ENCODE assay signal across 20 cellular contexts in the genomic region with DNA sequence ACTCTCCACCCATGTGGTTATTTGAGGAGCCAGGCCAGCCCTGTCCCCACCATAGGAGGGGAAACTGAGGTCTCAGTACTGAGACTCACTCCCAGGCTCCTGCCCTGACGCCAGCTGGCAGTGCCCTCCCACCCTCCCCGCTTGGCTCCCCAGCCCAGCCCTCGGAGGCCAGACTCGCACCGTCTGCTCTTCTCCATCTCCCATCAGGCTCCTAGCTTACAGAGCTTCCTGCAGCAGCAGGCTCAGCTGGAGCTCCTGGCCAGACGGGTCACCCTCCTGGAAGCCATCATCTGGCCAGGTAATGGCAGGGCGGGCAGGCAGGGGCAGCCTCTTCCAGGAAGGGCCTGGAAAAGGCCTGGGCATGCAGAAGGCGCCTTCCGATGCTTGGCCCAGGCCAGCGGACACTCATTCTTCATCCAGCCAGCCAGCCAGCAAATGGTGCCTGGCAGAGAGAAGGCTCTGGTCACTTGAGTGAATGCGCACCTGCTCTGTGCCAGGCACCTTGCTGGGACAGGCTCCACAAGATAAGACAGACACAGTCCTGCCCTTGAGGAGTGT. TPM values are rescaled to one million over a fixed set of nuclear protein-coding genes. Genes with fewer than 3 reads are reported as not detected.
DNase-seq lines count a peak whose midpoint lies in the region; ATAC-seq and TF ChIP-seq lines count a peak whose summit lies in the region.
"Had no signal": no experiment of that assay in that cellular context is flagged by ENCODE, and none has a peak within 500 bp of the region (broad histone marks: within the 10 kb centered on the region; RNA-seq: fewer than 3 reads in every experiment).

No MANE protein-coding gene starts in this region.

- POLR2A ChIA-PET in activated CD8-positive, alpha-beta T cell treated with anti-CD3 and anti-CD28 coated beads, Interleukin-2, amount 10 ng/mL, durations not matched to agents 7 days and 5 days (lab: Charles Lee): no interaction called here
- POLR2A ChIA-PET in activated CD8-positive, alpha-beta T cell treated with anti-CD3 and anti-CD28 coated beads for 36 hours (lab: Charles Lee): no interaction called here

- no peak overlapping the region for H3K9ac ChIP-seq in neural progenitor cell
- H3K9ac ChIP-seq: BLaER1 had no signal

- no peaks in the 10 kb centered on the region for H3K79me2 ChIP-seq in neural progenitor cell (ENCODE audit: low read depth)

- CTCF ChIA-PET in activated CD8-positive, alpha-beta T cell treated with anti-CD3 and anti-CD28 coated beads, Interleukin-2, amount 10 ng/mL, durations not matched to agents 7 days and 5 days (lab: Charles Lee): interaction anchor here (0.7 kb wide), 1 partner anchor 9 kb away, joined by 4 read pairs; no protein-coding TSS in a partner anchor
- CTCF ChIA-PET in activated CD8-positive, alpha-beta T cell treated with anti-CD3 and anti-CD28 coated beads for 36 hours (lab: Charles Lee): interaction anchor here (1.1 kb wide), 1 partner anchor 9 kb away, joined by 8 read pairs; no protein-coding TSS in a partner anchor

- H2AFZ ChIP-seq in neural progenitor cell (replicated peaks): no peak overlapping the region
- H2AFZ ChIP-seq: GM23338 had no signal

- H3F3A ChIP-seq in neural progenitor cell (ENCODE audit: low read depth): no peaks in the 10 kb centered on the region

- no peaks in the 10 kb centered on the region for H3K36me3 Mint-ChIP-seq in activated CD8-positive, alpha-beta T cell treated with anti-CD3 and anti-CD28 coated beads, Interleukin-2, amount 10 ng/mL, durations not matched to agents 7 days and 5 days (ENCODE audit: low read depth)
- no peaks in the 10 kb centered on the region for H3K36me3 Mint-ChIP-seq in activated CD8-positive, alpha-beta T cell treated with anti-CD3 and anti-CD28 coated beads for 36 hours (ENCODE audit: low read depth)
- H3K36me3 Mint-ChIP-seq in endothelial cell (ENCODE audit: low read depth, unreplicated experiment): peaks cover 3% of the 10 kb centered on the region
- H3K36me3 Mint-ChIP-seq in neural progenitor cell: peaks cover 7% of the 10 kb centered on the region

- no peak overlapping the region for H3K4me3 ChIP-seq in neural progenitor cell
- H3K4me3 ChIP-seq: A549, BLaER1, GM23338 had no signal

- peaks cover 14% of the 10 kb centered on the region for H3K4me1 Mint-ChIP-seq in activated CD8-positive, alpha-beta T cell treated with anti-CD3 and anti-CD28 coated beads, Interleukin-2, amount 10 ng/mL, durations not matched to agents 7 days and 5 days (ENCODE audit: low read depth)
- H3K4me1 Mint-ChIP-seq in activated CD8-positive, alpha-beta T cell treated with anti-CD3 and anti-CD28 coated beads for 36 hours (ENCODE audit: low read depth): peaks cover 2% of the 10 kb centered on the region
- H3K4me1 Mint-ChIP-seq in endothelial cell (ENCODE audit: unreplicated experiment) (peaks cover 3% of the 10 kb centered on the region), neural progenitor cell (no peaks in the 10 kb centered on the region)
- H3K4me1 Mint-ChIP-seq: CD14-positive monocyte, GM23338 had no signal

- no peak overlapping the region for H3K27ac ChIP-seq in neural progenitor cell
- H3K27ac ChIP-seq: 22Rv1, A549, BLaER1, HL-60 had no signal

- H3K9me3 ChIP-seq in neural progenitor cell (ENCODE audit: low read depth): no peaks in the 10 kb centered on the region
- H3K9me3 ChIP-seq: A549, BLaER1 had no signal

- peaks cover 8% of the 10 kb centered on the region for H3K4me1 ChIP-seq in neural progenitor cell
- H3K4me1 ChIP-seq: A549 had no signal

- H3K27me3 Mint-ChIP-seq in activated CD8-positive, alpha-beta T cell treated with anti-CD3 and anti-CD28 coated beads, Interleukin-2, amount 10 ng/mL, durations not matched to agents 7 days and 5 days (ENCODE audit: low read depth): peaks cover 5% of the 10 kb centered on the region
- H3K27me3 Mint-ChIP-seq in activated CD8-positive, alpha-beta T cell treated with anti-CD3 and anti-CD28 coated beads for 36 hours: no peaks in the 10 kb centered on the region
- peaks cover 6% of the 10 kb centered on the region for H3K27me3 Mint-ChIP-seq in endothelial cell (ENCODE audit: unreplicated experiment)
- H3K27me3 Mint-ChIP-seq in neural progenitor cell (ENCODE audit: insufficient read depth, low read depth): no peaks in the 10 kb centered on the region

- H3K4me2 ChIP-seq in neural progenitor cell: no peak overlapping the region
- H3K4me2 ChIP-seq: A549, GM23338 had no signal

- H3K36me3 ChIP-seq in neural progenitor cell: no peaks in the 10 kb centered on the region

- H3K9me3 Mint-ChIP-seq in activated CD8-positive, alpha-beta T cell treated with anti-CD3 and anti-CD28 coated beads, Interleukin-2, amount 10 ng/mL, durations not matched to agents 7 days and 5 days (ENCODE audit: insufficient read depth): no peaks in the 10 kb centered on the region
- H3K9me3 Mint-ChIP-seq in activated CD8-positive, alpha-beta T cell treated with anti-CD3 and anti-CD28 coated beads for 36 hours: no peaks in the 10 kb centered on the region
- H3K9me3 Mint-ChIP-seq in endothelial cell (ENCODE audit: unreplicated experiment): no peaks in the 10 kb centered on the region
- H3K9me3 Mint-ChIP-seq in neural progenitor cell: no peaks in the 10 kb centered on the region
- H3K9me3 Mint-ChIP-seq: CD14-positive monocyte; CD4-positive, alpha-beta memory T cell; GM23338; HFFc6 had no signal

- ATAC-seq in activated CD8-positive, alpha-beta T cell treated with anti-CD3 and anti-CD28 coated beads, Interleukin-2, amount 10 ng/mL, durations not matched to agents 7 days and 5 days: no peak
- no peak for ATAC-seq in activated CD8-positive, alpha-beta T cell treated with anti-CD3 and anti-CD28 coated beads for 36 hours
- ATAC-seq in GM18870 (IDR thresholded peaks at IDR 0.05; ENCODE audit: unreplicated experiment): no peak
- ATAC-seq: A549, GM23338, HCT116 had no signal

- no peak for DNase-seq in activated CD8-positive, alpha-beta T cell treated with anti-CD3 and anti-CD28 coated beads, Interleukin-2, amount 10 ng/mL, durations not matched to agents 7 days and 5 days
- no peak for DNase-seq in activated CD8-positive, alpha-beta T cell treated with anti-CD3 and anti-CD28 coated beads for 36 hours
- DNase-seq in endothelial cell (ENCODE audit: low spot score) (no peak), neural progenitor cell (ENCODE audit: low spot score) (no peak), posterior vena cava (ENCODE audit: low spot score) (peak; percentile 62), amygdala (lab: John Stamatoyannopoulos, UW) (no peak)
- no peak for DNase-seq in stimulated activated CD4-positive, alpha-beta T cell treated with anti-CD3 and anti-CD28 coated beads, Interleukin-1b, Interleukin-23, amount 100 ng/mL, for 48 hours
- DNase-seq: CD4-positive, alpha-beta memory T cell; DMS79 treated with DMSO at 0.1 percent for 48 hours; HFFc6; IMR-90 had no signal

- H3K27ac Mint-ChIP-seq in activated CD8-positive, alpha-beta T cell treated with anti-CD3 and anti-CD28 coated beads, Interleukin-2, amount 10 ng/mL, durations not matched to agents 7 days and 5 days: peak overlapping the region; percentile 13
- no peak overlapping the region for H3K27ac Mint-ChIP-seq in activated CD8-positive, alpha-beta T cell treated with anti-CD3 and anti-CD28 coated beads for 36 hours
- H3K27ac Mint-ChIP-seq in endothelial cell (ENCODE audit: unreplicated experiment) (no peak overlapping the region), neural progenitor cell (peak overlapping the region; percentile 4)
- H3K27ac Mint-ChIP-seq: CD4-positive, alpha-beta memory T cell; GM23338; HFFc6 had no signal

- intact Hi-C loops in activated CD8-positive, alpha-beta T cell treated with anti-CD3 and anti-CD28 coated beads for 36 hours (cut with micrococcal nuclease): no loop called here
- intact Hi-C loops in posterior vena cava (cut with DNase I): loop anchor here in 1 of 2 donors (10.0 kb wide), 1 partner anchor 400 kb away; no protein-coding TSS in a partner anchor

- H3K4me3 Mint-ChIP-seq in activated CD8-positive, alpha-beta T cell treated with anti-CD3 and anti-CD28 coated beads, Interleukin-2, amount 10 ng/mL, durations not matched to agents 7 days and 5 days: no peak overlapping the region
- no peak overlapping the region for H3K4me3 Mint-ChIP-seq in activated CD8-positive, alpha-beta T cell treated with anti-CD3 and anti-CD28 coated beads for 36 hours
- H3K4me3 Mint-ChIP-seq in endothelial cell (ENCODE audit: unreplicated experiment): peak overlapping the region; percentile 23
- no peak overlapping the region for H3K4me3 Mint-ChIP-seq in neural progenitor cell
- H3K4me3 Mint-ChIP-seq: CD14-positive monocyte; CD4-positive, alpha-beta memory T cell; GM23338; HFFc6 had no signal

- peaks cover 3% of the 10 kb centered on the region for H4K20me1 ChIP-seq in neural progenitor cell (ENCODE audit: low read depth)

- TF ChIP-seq CTCF in activated CD8-positive, alpha-beta T cell treated with anti-CD3 and anti-CD28 coated beads for 36 hours (IDR thresholded peaks at IDR 0.05): no peak
- TF ChIP-seq CTCF in endothelial cell (IDR thresholded peaks at IDR 0.05; ENCODE audit: unreplicated experiment): no peak
- no peak for TF ChIP-seq CTCF in neural progenitor cell (IDR thresholded peaks at IDR 0.05)

- H3K27me3 ChIP-seq in neural progenitor cell: no peaks in the 10 kb centered on the region
- H3K27me3 ChIP-seq: BLaER1 had no signal

RNA-seq across cellular contexts. Expression of a gene that starts 12.6 kb away (rescaled TPM):
- 10 to 100 TPM; 30.0 to 34.7 TPM for total RNA-seq in activated CD8-positive, alpha-beta T cell treated with anti-CD3 and anti-CD28 coated beads, Interleukin-2, amount 10 ng/mL, durations not matched to agents 7 days and 5 days
- total RNA-seq in activated CD8-positive, alpha-beta T cell treated with anti-CD3 and anti-CD28 coated beads for 36 hours: 10 to 100 TPM; 24.5 to 25.4 TPM
- total RNA-seq in endothelial cell (ENCODE audit: unreplicated experiment) (56.5 TPM), neural progenitor cell (ENCODE audit: low replicate concordance) (16.3 and 78.8 TPM in 2 replicates), posterior vena cava (10 to 100 TPM; 11.8 to 17.6 TPM)

RNA-seq across cellular contexts. Expression of a gene that starts 12.9 kb away (rescaled TPM):
- 100 to 1,000 TPM; 323 to 326 TPM for total RNA-seq in activated CD8-positive, alpha-beta T cell treated with anti-CD3 and anti-CD28 coated beads, Interleukin-2, amount 10 ng/mL, durations not matched to agents 7 days and 5 days
- 100 to 1,000 TPM; 307 to 315 TPM for total RNA-seq in activated CD8-positive, alpha-beta T cell treated with anti-CD3 and anti-CD28 coated beads for 36 hours
- total RNA-seq in endothelial cell (ENCODE audit: unreplicated experiment) (307 TPM), neural progenitor cell (ENCODE audit: low replicate concordance) (281 and 379 TPM in 2 replicates), posterior vena cava (100 to 1,000 TPM; 155 to 168 TPM)

RNA-seq across cellular contexts. Expression of a gene that starts 49.4 kb away (rescaled TPM):
- total RNA-seq in activated CD8-positive, alpha-beta T cell treated with anti-CD3 and anti-CD28 coated beads, Interleukin-2, amount 10 ng/mL, durations not matched to agents 7 days and 5 days: not detected
- under 1 TPM in 1 of 2 experiments, not detected in 1; 0.14 TPM for total RNA-seq in activated CD8-positive, alpha-beta T cell treated with anti-CD3 and anti-CD28 coated beads for 36 hours
- total RNA-seq in endothelial cell (ENCODE audit: unreplicated experiment) (25.5 TPM), neural progenitor cell (ENCODE audit: low replicate concordance) (6.7 and 17.7 TPM in 2 replicates), posterior vena cava (1 to 10 TPM; 1.4 to 2.4 TPM)
- total RNA-seq: CD4-positive, alpha-beta memory T cell; HFFc6; HT1080 had no signal

RNA-seq across cellular contexts. Expression of a gene that starts 51.3 kb away (rescaled TPM):
- total RNA-seq in activated CD8-positive, alpha-beta T cell treated with anti-CD3 and anti-CD28 coated beads, Interleukin-2, amount 10 ng/mL, durations not matched to agents 7 days and 5 days: 10 to 100 TPM; 10.9 to 11.4 TPM
- total RNA-seq in activated CD8-positive, alpha-beta T cell treated with anti-CD3 and anti-CD28 coated beads for 36 hours: 1 to 10 TPM in 1 of 2 experiments, under 1 TPM in 1; 0.36 to 1.1 TPM
- 33.6 TPM for total RNA-seq in endothelial cell (ENCODE audit: unreplicated experiment)
- 0.95 and 5.1 TPM in 2 replicates for total RNA-seq in neural progenitor cell (ENCODE audit: low replicate concordance)
- 10 to 100 TPM; 25.0 to 25.4 TPM for total RNA-seq in posterior vena cava

Comparison
In these comparisons a context has a peak if more than half of its experiments do, and no peak if none do; other contexts are left out.
1. H3K27ac Mint-ChIP-seq: peak in activated CD8-positive, alpha-beta T cell treated with anti-CD3 and anti-CD28 coated beads, Interleukin-2, amount 10 ng/mL, durations not matched to agents 7 days and 5 days (single experiment) and neural progenitor cell (single experiment); none in activated CD8-positive, alpha-beta T cell treated with anti-CD3 and anti-CD28 coated beads for 36 hours (single experiment) and endothelial cell (single experiment).